Comparison of ENCODE assay signal across 28 cellular contexts in genomic region chr5:143533475-143533874, GRCh38.
"Had no signal": no experiment of that assay in that cellular context is flagged by ENCODE, and none has a peak within 500 bp of the region (broad histone marks: within the 10 kb centered on the region; RNA-seq: fewer than 3 reads in every experiment).

No MANE protein-coding gene starts in this region.

- ATAC-seq: stimulated activated effector memory CD8-positive, alpha-beta T cell treated with anti-CD3 and anti-CD28 coated beads, Interleukin-12 subunit alpha, Interleukin-12 subunit beta, amount 100 ng/mL, for 72 hours; stimulated activated memory B cell treated with anti-CD40 and anti-IgM and Interleukin-4, amounts not matched to agents 10 μg/mL and 1 μg/mL and 100 μg/mL, for 72 hours; stimulated activated naive B cell treated with anti-CD40 and anti-IgM and Interleukin-4, amounts not matched to agents 10 μg/mL and 1 μg/mL and 100 μg/mL, for 72 hours; stimulated activated naive CD8-positive, alpha-beta T cell treated with anti-CD3 and anti-CD28 coated beads, Interleukin-15, amount 100 ng/mL, for 72 hours; stimulated activated naive CD8-positive, alpha-beta T cell treated with anti-CD3 and anti-CD28 coated beads, Interleukin-15, Interleukin-2, amounts not matched to agents 100 U/mL and 50 U/mL, for 24 hours; upper lobe of right lung had no signal

- H3K4me1 Mint-ChIP-seq: stimulated activated effector memory CD8-positive, alpha-beta T cell treated with anti-CD3 and anti-CD28 coated beads, Interleukin-12 subunit alpha, Interleukin-12 subunit beta, amount 100 ng/mL, for 72 hours; stimulated activated memory B cell treated with anti-CD40 and anti-IgM and Interleukin-4, amounts not matched to agents 10 μg/mL and 1 μg/mL and 100 μg/mL, for 72 hours; stimulated activated naive B cell treated with anti-CD40 and anti-IgM and Interleukin-4, amounts not matched to agents 10 μg/mL and 1 μg/mL and 100 μg/mL, for 72 hours; stimulated activated naive CD8-positive, alpha-beta T cell treated with anti-CD3 and anti-CD28 coated beads, Interleukin-15, amount 100 ng/mL, for 72 hours had no signal

- H3K4me3 ChIP-seq: stomach, suprapubic skin, testis, thoracic aorta, thyroid gland, tibial artery, tibial nerve, upper lobe of left lung, upper lobe of right lung, uterus, vagina had no signal

- H3K9me3 Mint-ChIP-seq: stimulated activated effector memory CD8-positive, alpha-beta T cell treated with anti-CD3 and anti-CD28 coated beads, Interleukin-12 subunit alpha, Interleukin-12 subunit beta, amount 100 ng/mL, for 72 hours; stimulated activated memory B cell treated with anti-CD40 and anti-IgM and Interleukin-4, amounts not matched to agents 10 μg/mL and 1 μg/mL and 100 μg/mL, for 72 hours; stimulated activated naive B cell treated with anti-CD40 and anti-IgM and Interleukin-4, amounts not matched to agents 10 μg/mL and 1 μg/mL and 100 μg/mL, for 72 hours; stimulated activated naive CD8-positive, alpha-beta T cell treated with anti-CD3 and anti-CD28 coated beads, Interleukin-15, amount 100 ng/mL, for 72 hours had no signal

- FAIRE-seq: urothelium cell line had no signal

- H3K36me3 Mint-ChIP-seq: stimulated activated effector memory CD8-positive, alpha-beta T cell treated with anti-CD3 and anti-CD28 coated beads, Interleukin-12 subunit alpha, Interleukin-12 subunit beta, amount 100 ng/mL, for 72 hours; stimulated activated memory B cell treated with anti-CD40 and anti-IgM and Interleukin-4, amounts not matched to agents 10 μg/mL and 1 μg/mL and 100 μg/mL, for 72 hours; stimulated activated naive B cell treated with anti-CD40 and anti-IgM and Interleukin-4, amounts not matched to agents 10 μg/mL and 1 μg/mL and 100 μg/mL, for 72 hours; type B pancreatic cell had no signal

- H3K27me3 ChIP-seq: stomach, suprapubic skin, testis, thyroid gland, tibial artery, tibial nerve, upper lobe of left lung, upper lobe of right lung, uterus, vagina had no signal

- H3K9me3 ChIP-seq: stomach, suprapubic skin, testis, thoracic aorta, thyroid gland, tibial artery, tibial nerve, upper lobe of left lung, upper lobe of right lung, uterus, vagina had no signal

- H3K36me3 ChIP-seq: stomach, suprapubic skin, thoracic aorta, thyroid gland, tibial artery, tibial nerve, upper lobe of left lung, upper lobe of right lung, uterus, vagina had no signal

- H3K27ac ChIP-seq: stomach, suprapubic skin, testis, thoracic aorta, thyroid gland, tibial artery, tibial nerve, upper lobe of left lung, upper lobe of right lung, uterus, vagina had no signal

- H3K27me3 Mint-ChIP-seq: stimulated activated memory B cell treated with anti-CD40 and anti-IgM and Interleukin-4, amounts not matched to agents 10 μg/mL and 1 μg/mL and 100 μg/mL, for 72 hours; stimulated activated naive B cell treated with anti-CD40 and anti-IgM and Interleukin-4, amounts not matched to agents 10 μg/mL and 1 μg/mL and 100 μg/mL, for 72 hours; stimulated activated naive CD8-positive, alpha-beta T cell treated with anti-CD3 and anti-CD28 coated beads, Interleukin-15, amount 100 ng/mL, for 72 hours; stimulated activated naive CD8-positive, alpha-beta T cell treated with anti-CD3 and anti-CD28 coated beads, Interleukin-15, Interleukin-2, amounts not matched to agents 100 ng/mL and 50 ng/mL, for 24 hours; type B pancreatic cell had no signal

- DNase-seq: stimulated activated CD4-positive, alpha-beta T cell treated with anti-CD3 and anti-CD28 coated beads, Interleukin-2, amount 100 ng/mL, for 48 hours; stimulated activated CD4-positive, alpha-beta T cell treated with anti-CD3 and anti-CD28 coated beads, Interleukin-4, amount 100 ng/mL, for 1 hour; stimulated activated CD4-positive, alpha-beta T cell treated with anti-CD3 and anti-CD28 coated beads, Interleukin-4, amount 100 ng/mL, for 24 hours; stimulated activated CD4-positive, alpha-beta T cell treated with anti-CD3 and anti-CD28 coated beads, Interleukin-4, amount 100 ng/mL, for 4 hours; stimulated activated CD8-positive, alpha-beta memory T cell treated with anti-CD3 and anti-CD28 coated beads, Interleukin-4, amount 100 ng/mL, for 48 hours; stimulated activated naive B cell treated with anti-CD40 and anti-IgM and Interleukin-4, amounts not matched to agents 10 μg/mL and 1 μg/mL and 100 μg/mL, for 72 hours; stimulated activated naive CD4-positive, alpha-beta T cell; stimulated activated naive CD4-positive, alpha-beta T cell treated with Interleukin-2 at 50 U/mL for 16 hours; stimulated activated naive CD8-positive, alpha-beta T cell treated with anti-CD3 and anti-CD28 coated beads, Interleukin-15, amount 100 ng/mL, for 72 hours; stimulated activated naive CD8-positive, alpha-beta T cell treated with anti-CD3 and anti-CD28 coated beads, Interleukin-15, Interleukin-2, amounts not matched to agents 100 U/mL and 50 U/mL, for 24 hours; stomach; substantia nigra; testis; thyroid gland; tibial artery; trophoblast cell; upper lobe of left lung; upper lobe of right lung; uterus had no signal

- H3K27ac Mint-ChIP-seq: stimulated activated effector memory CD8-positive, alpha-beta T cell treated with anti-CD3 and anti-CD28 coated beads, Interleukin-12 subunit alpha, Interleukin-12 subunit beta, amount 100 ng/mL, for 72 hours; stimulated activated memory B cell treated with anti-CD40 and anti-IgM and Interleukin-4, amounts not matched to agents 10 μg/mL and 1 μg/mL and 100 μg/mL, for 72 hours; stimulated activated naive B cell treated with anti-CD40 and anti-IgM and Interleukin-4, amounts not matched to agents 10 μg/mL and 1 μg/mL and 100 μg/mL, for 72 hours; stimulated activated naive CD8-positive, alpha-beta T cell treated with anti-CD3 and anti-CD28 coated beads, Interleukin-15, Interleukin-2, amounts not matched to agents 100 ng/mL and 50 ng/mL, for 24 hours; type B pancreatic cell had no signal

- H3K4me1 ChIP-seq: stomach, suprapubic skin, testis, thyroid gland, tibial nerve, upper lobe of left lung, uterus, vagina had no signal

- H3K4me3 Mint-ChIP-seq: stimulated activated effector memory CD8-positive, alpha-beta T cell treated with anti-CD3 and anti-CD28 coated beads, Interleukin-12 subunit alpha, Interleukin-12 subunit beta, amount 100 ng/mL, for 72 hours; stimulated activated memory B cell treated with anti-CD40 and anti-IgM and Interleukin-4, amounts not matched to agents 10 μg/mL and 1 μg/mL and 100 μg/mL, for 72 hours; stimulated activated naive B cell treated with anti-CD40 and anti-IgM and Interleukin-4, amounts not matched to agents 10 μg/mL and 1 μg/mL and 100 μg/mL, for 72 hours; stimulated activated naive CD8-positive, alpha-beta T cell treated with anti-CD3 and anti-CD28 coated beads, Interleukin-15, amount 100 ng/mL, for 72 hours; stimulated activated naive CD8-positive, alpha-beta T cell treated with anti-CD3 and anti-CD28 coated beads, Interleukin-15, Interleukin-2, amounts not matched to agents 100 ng/mL and 50 ng/mL, for 24 hours; type B pancreatic cell had no signal
